ENCODE assay signal across 1 cellular context in the genomic region with DNA sequence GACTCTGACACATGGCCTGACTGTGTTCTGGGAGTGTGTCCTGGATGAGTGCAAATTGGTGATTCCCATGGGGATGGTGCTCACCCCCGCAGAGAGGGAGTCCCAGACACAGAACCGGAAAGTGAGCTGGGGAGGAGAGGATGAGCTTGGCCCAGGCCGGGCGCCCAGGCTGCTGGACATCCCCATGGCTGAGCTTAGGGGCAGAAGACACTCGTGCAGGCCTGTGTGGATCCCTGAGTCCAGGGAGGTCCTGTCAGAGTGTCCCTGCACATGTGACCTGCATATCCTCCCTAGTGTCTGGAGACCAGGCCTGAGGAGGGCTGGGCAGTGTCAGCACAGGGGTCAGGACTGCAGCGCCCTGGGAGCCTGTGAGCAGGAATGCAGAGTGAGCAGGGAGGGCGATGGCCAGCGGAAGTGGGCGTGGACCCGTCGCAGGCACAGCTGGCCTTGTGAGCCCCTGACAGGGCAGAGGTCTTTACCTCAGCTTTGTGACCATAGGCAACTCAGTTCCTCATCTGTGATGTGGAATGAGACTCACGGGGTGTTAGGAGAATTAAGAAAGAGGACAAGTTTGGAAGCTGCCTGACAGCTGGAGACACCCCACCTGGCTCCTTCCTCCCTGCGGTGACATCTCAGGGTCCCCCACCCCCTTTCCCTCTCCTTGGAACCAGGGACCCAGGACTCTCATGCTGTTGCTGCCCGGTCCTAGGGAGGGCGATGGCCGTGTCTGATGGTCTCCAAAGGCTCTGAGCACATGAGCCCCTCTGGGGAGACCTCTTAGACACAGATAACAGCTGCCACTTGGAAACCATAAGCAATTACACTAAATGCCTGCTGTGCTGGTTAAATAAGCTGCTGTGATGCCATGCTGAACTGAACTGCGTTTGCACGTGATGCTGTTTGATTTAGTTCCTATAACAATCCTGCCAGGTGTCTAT.
TF ChIP-seq lines count a peak whose summit lies in the region.

No MANE protein-coding gene starts in this region.

TF ChIP-seq in SK-N-SH treated with all-trans-retinoic acid at 6 μM for 48 hours, 23 proteins besides CTCF, POLR2A, EP300 and RAD21 (continued from another document):
- no peak for TF ChIP-seq CSRNP3 (CRISPR knock-in tag; IDR thresholded peaks at IDR 0.05)
- TF ChIP-seq, protein P1, sequence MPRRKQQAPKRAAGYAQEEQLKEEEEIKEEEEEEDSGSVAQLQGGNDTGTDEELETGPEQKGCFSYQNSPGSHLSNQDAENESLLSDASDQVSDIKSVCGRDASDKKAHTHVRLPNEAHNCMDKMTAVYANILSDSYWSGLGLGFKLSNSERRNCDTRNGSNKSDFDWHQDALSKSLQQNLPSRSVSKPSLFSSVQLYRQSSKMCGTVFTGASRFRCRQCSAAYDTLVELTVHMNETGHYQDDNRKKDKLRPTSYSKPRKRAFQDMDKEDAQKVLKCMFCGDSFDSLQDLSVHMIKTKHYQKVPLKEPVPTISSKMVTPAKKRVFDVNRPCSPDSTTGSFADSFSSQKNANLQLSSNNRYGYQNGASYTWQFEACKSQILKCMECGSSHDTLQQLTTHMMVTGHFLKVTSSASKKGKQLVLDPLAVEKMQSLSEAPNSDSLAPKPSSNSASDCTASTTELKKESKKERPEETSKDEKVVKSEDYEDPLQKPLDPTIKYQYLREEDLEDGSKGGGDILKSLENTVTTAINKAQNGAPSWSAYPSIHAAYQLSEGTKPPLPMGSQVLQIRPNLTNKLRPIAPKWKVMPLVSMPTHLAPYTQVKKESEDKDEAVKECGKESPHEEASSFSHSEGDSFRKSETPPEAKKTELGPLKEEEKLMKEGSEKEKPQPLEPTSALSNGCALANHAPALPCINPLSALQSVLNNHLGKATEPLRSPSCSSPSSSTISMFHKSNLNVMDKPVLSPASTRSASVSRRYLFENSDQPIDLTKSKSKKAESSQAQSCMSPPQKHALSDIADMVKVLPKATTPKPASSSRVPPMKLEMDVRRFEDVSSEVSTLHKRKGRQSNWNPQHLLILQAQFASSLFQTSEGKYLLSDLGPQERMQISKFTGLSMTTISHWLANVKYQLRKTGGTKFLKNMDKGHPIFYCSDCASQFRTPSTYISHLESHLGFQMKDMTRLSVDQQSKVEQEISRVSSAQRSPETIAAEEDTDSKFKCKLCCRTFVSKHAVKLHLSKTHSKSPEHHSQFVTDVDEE (CRISPR knock-in tag; IDR thresholded peaks at IDR 0.05): no peak
- TF ChIP-seq ZNF8 (CRISPR knock-in tag; IDR thresholded peaks at IDR 0.05): no peak
- TF ChIP-seq RARB (CRISPR knock-in tag; IDR thresholded peaks at IDR 0.05): no peak
- TF ChIP-seq ZNF70 (CRISPR knock-in tag; IDR thresholded peaks at IDR 0.05): no peak
- no peak for TF ChIP-seq TCF4 (CRISPR knock-in tag; IDR thresholded peaks at IDR 0.05; ENCODE audit: borderline replicate concordance)
- TF ChIP-seq POU6F1 (CRISPR knock-in tag; IDR thresholded peaks at IDR 0.05; ENCODE audit: borderline replicate concordance, low read depth): no peak
- no peak for TF ChIP-seq ARNTL (CRISPR knock-in tag; IDR thresholded peaks at IDR 0.05; ENCODE audit: borderline replicate concordance, low read depth)
- no peak for TF ChIP-seq ZFP30 (CRISPR knock-in tag; IDR thresholded peaks at IDR 0.05)
TF ChIP-seq in SK-N-SH treated with all-trans-retinoic acid at 6 μM for 48 hours: peak in this region for 0.
